Comparison of ENCODE assay signal across 9 cellular contexts in the genomic region with DNA sequence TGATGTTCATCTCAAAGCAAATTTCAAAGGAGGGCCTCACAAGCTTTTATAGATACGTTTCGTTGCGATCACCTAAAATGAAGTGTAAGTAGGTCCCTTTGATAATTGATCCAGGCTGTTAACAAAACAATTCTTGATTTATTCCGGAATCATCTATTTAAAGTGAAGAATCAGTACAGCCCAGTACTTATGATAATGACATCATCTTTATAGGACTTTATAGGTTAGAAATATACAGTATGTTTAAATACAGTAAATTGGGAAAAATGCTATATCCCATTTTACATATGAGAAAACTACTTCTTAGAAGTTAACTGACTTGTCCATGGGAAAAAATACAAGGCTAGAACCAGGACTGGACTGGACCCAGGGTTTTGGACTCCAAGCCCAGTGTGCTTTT. TPM values are rescaled to one million over a fixed set of nuclear protein-coding genes. Genes with fewer than 3 reads are reported as not detected.
"Had no signal": no experiment of that assay in that cellular context is flagged by ENCODE, and none has a peak within 500 bp of the region (broad histone marks: within the 10 kb centered on the region; RNA-seq: fewer than 3 reads in every experiment).

No MANE protein-coding gene starts in this region.

- FAIRE-seq: H1, H54 had no signal

- H3K9me3 Mint-ChIP-seq: HFFc6, IgD-negative memory B cell had no signal

- H2AFZ ChIP-seq: GM23248 had no signal

- H3K4me3 ChIP-seq: GM23248 had no signal

- H3K27ac Mint-ChIP-seq: H9, HFFc6, IgD-negative memory B cell had no signal

- H3K27ac ChIP-seq: GM23248, HL-60 had no signal

- H3K4me3 Mint-ChIP-seq: H9, HFFc6, IgD-negative memory B cell had no signal

- DNase-seq: GM23248, H9, HCEC 1CT, HFFc6, KBM-7 had no signal

- H3K9ac ChIP-seq: GM23248 had no signal

- H3K36me3 Mint-ChIP-seq: IgD-negative memory B cell had no signal

RNA-seq across cellular contexts. Expression of gene PTCHD1, which starts 3.7 kb away (rescaled TPM):
- total RNA-seq: GM23248, HFFc6 had no signal
- polyA plus RNA-seq: GM23248, IgD-negative memory B cell had no signal
